ENCODE assay signal across 8 cellular contexts in genomic region chr16:21950782-21951521, GRCh38. TPM values are rescaled to one million over a fixed set of nuclear protein-coding genes. Genes with fewer than 3 reads are reported as not detected.
A peak's percentile ranks its signal among the peaks of the same experiment; 100 is the strongest.
DNase-seq lines count a peak whose midpoint lies in the region; ATAC-seq and TF ChIP-seq lines count a peak whose summit lies in the region.

No MANE protein-coding gene starts in this region.

- POLR2A ChIA-PET in activated CD4-positive, alpha-beta T cell treated with anti-CD3 and anti-CD28 coated beads for 36 hours (lab: Charles Lee): no interaction called here

- peak; percentile 41 for DNase-seq in activated CD4-positive, alpha-beta T cell treated with anti-CD3 and anti-CD28 coated beads for 36 hours
- no peak for DNase-seq in activated CD4-positive, alpha-beta T cell treated with anti-CD3 and anti-CD28 coated beads for 1 hour
- no peak for DNase-seq in activated T-helper 1 cell treated with anti-CD3 and anti-CD28 coated beads, Interleukin-12 subunit alpha, Interleukin-12 subunit beta, Interleukin-2, Interleukin-4 antibody, amounts not matched to agents 30 ng/mL and 10 ng/mL and 1 ng/mL, durations not matched to agents 14 hours and 24 hours and 36 hours (ENCODE audit: low spot score)
- peak; percentile 40 for DNase-seq in inferior parietal cortex (ENCODE audit: extremely low spot score)
- DNase-seq in SHP77 treated with DMSO at 0.1 percent for 48 hours (lab: John Stamatoyannopoulos, UW): no peak

- peaks cover 59% of the 10 kb centered on the region for H3K4me1 Mint-ChIP-seq in activated CD4-positive, alpha-beta T cell treated with anti-CD3 and anti-CD28 coated beads for 36 hours
- H3K4me1 Mint-ChIP-seq in activated T-helper 1 cell treated with anti-CD3 and anti-CD28 coated beads, Interleukin-12 subunit alpha, Interleukin-12 subunit beta, Interleukin-2, Interleukin-4 antibody, amounts not matched to agents 30 ng/mL and 10 ng/mL and 1 ng/mL, durations not matched to agents 14 hours and 24 hours and 36 hours (ENCODE audit: low read depth): peaks cover 55% of the 10 kb centered on the region

- no peak overlapping the region for H3K27ac ChIP-seq in gastroesophageal sphincter

- intact Hi-C loops in activated CD4-positive, alpha-beta T cell treated with anti-CD3 and anti-CD28 coated beads for 36 hours (cut with DNase I, micrococcal nuclease): loop anchor here (5.0 kb wide), 3 partner anchors 129 to 1646 kb away; partner anchors contain the start of gene NDUFAB1 (in 1 of the 2)
- intact Hi-C loops in activated T-helper 1 cell treated with anti-CD3 and anti-CD28 coated beads, Interleukin-12 subunit alpha, Interleukin-12 subunit beta, Interleukin-2, Interleukin-4 antibody, amounts not matched to agents 30 ng/mL and 10 ng/mL and 1 ng/mL, durations not matched to agents 14 hours and 24 hours and 36 hours (cut with micrococcal nuclease): loop anchor here (5.0 kb wide), 1 partner anchor 421 kb away; the partner anchor contains the start of gene CDR2

- no peak overlapping the region for H3K4me3 ChIP-seq in gastroesophageal sphincter

- H3K4me1 ChIP-seq in gastroesophageal sphincter: peaks cover 5 to 49% (median 18%) of the 10 kb centered on the region in 3 donors

- H3K27me3 Mint-ChIP-seq in activated CD4-positive, alpha-beta T cell treated with anti-CD3 and anti-CD28 coated beads for 36 hours: no peaks in the 10 kb centered on the region
- no peaks in the 10 kb centered on the region for H3K27me3 Mint-ChIP-seq in activated T-helper 1 cell treated with anti-CD3 and anti-CD28 coated beads, Interleukin-12 subunit alpha, Interleukin-12 subunit beta, Interleukin-2, Interleukin-4 antibody, amounts not matched to agents 30 ng/mL and 10 ng/mL and 1 ng/mL, durations not matched to agents 14 hours and 24 hours and 36 hours (ENCODE audit: insufficient read depth)

- H3K27ac Mint-ChIP-seq in activated CD4-positive, alpha-beta T cell treated with anti-CD3 and anti-CD28 coated beads for 36 hours: peak overlapping the region; percentile 80
- peak overlapping the region; percentile 74 for H3K27ac Mint-ChIP-seq in activated T-helper 1 cell treated with anti-CD3 and anti-CD28 coated beads, Interleukin-12 subunit alpha, Interleukin-12 subunit beta, Interleukin-2, Interleukin-4 antibody, amounts not matched to agents 30 ng/mL and 10 ng/mL and 1 ng/mL, durations not matched to agents 14 hours and 24 hours and 36 hours

- WGBS in gastroesophageal sphincter (ENCODE audit: low coverage in 1 of 2), 2 donors: 68 to 78% methylated on average over 5 to 7 of the region's 7 CpGs

- no peak for TF ChIP-seq EP300 in gastroesophageal sphincter (IDR thresholded peaks at IDR 0.05)

- H3K9me3 Mint-ChIP-seq in activated CD4-positive, alpha-beta T cell treated with anti-CD3 and anti-CD28 coated beads for 36 hours (ENCODE audit: low read depth): no peaks in the 10 kb centered on the region
- no peaks in the 10 kb centered on the region for H3K9me3 Mint-ChIP-seq in activated T-helper 1 cell treated with anti-CD3 and anti-CD28 coated beads, Interleukin-12 subunit alpha, Interleukin-12 subunit beta, Interleukin-2, Interleukin-4 antibody, amounts not matched to agents 30 ng/mL and 10 ng/mL and 1 ng/mL, durations not matched to agents 14 hours and 24 hours and 36 hours

- TF ChIP-seq POLR2A in gastroesophageal sphincter (IDR thresholded peaks at IDR 0.05): no peak

- TF ChIP-seq CTCF in LNCAP (IDR thresholded peaks at IDR 0.05): peak; percentile 68
- TF ChIP-seq CTCF in gastroesophageal sphincter (IDR thresholded peaks at IDR 0.05): peak in 2 of 4 experiments; percentile 15 to 36

- H3K9me3 ChIP-seq in gastroesophageal sphincter: no peaks in the 10 kb centered on the region

- CTCF ChIA-PET in activated CD4-positive, alpha-beta T cell treated with anti-CD3 and anti-CD28 coated beads for 36 hours (lab: Charles Lee): interaction anchor here (0.7 to 1.2 kb wide), 8 partner anchors 9 to 237 kb away, joined by 3 to 5 read pairs (median 4); no protein-coding TSS in a partner anchor

- H3K36me3 ChIP-seq in gastroesophageal sphincter: peaks cover 0 to 4% of the 10 kb centered on the region in 2 donors

- peak overlapping the region; percentile 51 for H3K4me3 Mint-ChIP-seq in activated CD4-positive, alpha-beta T cell treated with anti-CD3 and anti-CD28 coated beads for 36 hours
- H3K4me3 Mint-ChIP-seq in activated T-helper 1 cell treated with anti-CD3 and anti-CD28 coated beads, Interleukin-12 subunit alpha, Interleukin-12 subunit beta, Interleukin-2, Interleukin-4 antibody, amounts not matched to agents 30 ng/mL and 10 ng/mL and 1 ng/mL, durations not matched to agents 14 hours and 24 hours and 36 hours: peak overlapping the region; percentile 69

- no peaks in the 10 kb centered on the region for H3K27me3 ChIP-seq in gastroesophageal sphincter

- ATAC-seq in activated CD4-positive, alpha-beta T cell treated with anti-CD3 and anti-CD28 coated beads for 36 hours: no peak
- no peak for ATAC-seq in gastroesophageal sphincter
- ATAC-seq in GM19351 (IDR thresholded peaks at IDR 0.05; ENCODE audit: unreplicated experiment): no peak

- peaks cover 13% of the 10 kb centered on the region for H3K36me3 Mint-ChIP-seq in activated CD4-positive, alpha-beta T cell treated with anti-CD3 and anti-CD28 coated beads for 36 hours (ENCODE audit: low read depth)
- peaks cover 18% of the 10 kb centered on the region for H3K36me3 Mint-ChIP-seq in activated T-helper 1 cell treated with anti-CD3 and anti-CD28 coated beads, Interleukin-12 subunit alpha, Interleukin-12 subunit beta, Interleukin-2, Interleukin-4 antibody, amounts not matched to agents 30 ng/mL and 10 ng/mL and 1 ng/mL, durations not matched to agents 14 hours and 24 hours and 36 hours (ENCODE audit: low read depth)

RNA-seq across cellular contexts. Expression of gene UQCRC2, which starts 2.2 kb away (rescaled TPM):
- total RNA-seq in activated CD4-positive, alpha-beta T cell treated with anti-CD3 and anti-CD28 coated beads for 36 hours: 100 to 1,000 TPM; 321 to 367 TPM
- 235 and 260 TPM in 2 replicates for total RNA-seq in activated T-helper 1 cell treated with anti-CD3 and anti-CD28 coated beads, Interleukin-12 subunit alpha, Interleukin-12 subunit beta, Interleukin-2, Interleukin-4 antibody, amounts not matched to agents 30 ng/mL and 10 ng/mL and 1 ng/mL, durations not matched to agents 14 hours and 24 hours and 36 hours
- 100 to 1,000 TPM; 163 to 198 (median 177) TPM for total RNA-seq in gastroesophageal sphincter

RNA-seq across cellular contexts. Expression of gene PDZD9, which starts 50.0 kb away (rescaled TPM):
- not detected for total RNA-seq in activated CD4-positive, alpha-beta T cell treated with anti-CD3 and anti-CD28 coated beads for 36 hours
- total RNA-seq in activated T-helper 1 cell treated with anti-CD3 and anti-CD28 coated beads, Interleukin-12 subunit alpha, Interleukin-12 subunit beta, Interleukin-2, Interleukin-4 antibody, amounts not matched to agents 30 ng/mL and 10 ng/mL and 1 ng/mL, durations not matched to agents 14 hours and 24 hours and 36 hours: not detected in 2 replicates
- total RNA-seq in gastroesophageal sphincter: not detected

RNA-seq across cellular contexts. Expression of gene MOSMO, which starts 57.0 kb away (rescaled TPM):
- 1 to 10 TPM; 7.7 to 8.0 TPM for total RNA-seq in activated CD4-positive, alpha-beta T cell treated with anti-CD3 and anti-CD28 coated beads for 36 hours
- total RNA-seq in activated T-helper 1 cell treated with anti-CD3 and anti-CD28 coated beads, Interleukin-12 subunit alpha, Interleukin-12 subunit beta, Interleukin-2, Interleukin-4 antibody, amounts not matched to agents 30 ng/mL and 10 ng/mL and 1 ng/mL, durations not matched to agents 14 hours and 24 hours and 36 hours: 12.7 and 16.3 TPM in 2 replicates
- total RNA-seq in gastroesophageal sphincter: 10 to 100 TPM; 14.9 to 26.9 (median 24.1) TPM

Comparison
In these comparisons a context has a peak if more than half of its experiments do, and no peak if none do; other contexts are left out.
1. DNase-seq: peak in activated CD4-positive, alpha-beta T cell treated with anti-CD3 and anti-CD28 coated beads for 36 hours (single experiment) and inferior parietal cortex (single experiment); none in activated CD4-positive, alpha-beta T cell treated with anti-CD3 and anti-CD28 coated beads for 1 hour (single experiment), activated T-helper 1 cell treated with anti-CD3 and anti-CD28 coated beads, Interleukin-12 subunit alpha, Interleukin-12 subunit beta, Interleukin-2, Interleukin-4 antibody, amounts not matched to agents 30 ng/mL and 10 ng/mL and 1 ng/mL, durations not matched to agents 14 hours and 24 hours and 36 hours (single experiment) and SHP77 treated with DMSO at 0.1 percent for 48 hours (single experiment).